ENCODE assay signal across 17 cellular contexts in genomic region chr11:1793091-1793490, GRCh38. TPM values are rescaled to one million over a fixed set of nuclear protein-coding genes. Genes with fewer than 3 reads are reported as not detected.
A peak's percentile ranks its signal among the peaks of the same experiment; 100 is the strongest.
DNase-seq lines count a peak whose midpoint lies in the region; ATAC-seq, FAIRE-seq and TF ChIP-seq lines count a peak whose summit lies in the region.
"Had no signal": no experiment of that assay in that cellular context is flagged by ENCODE, and none has a peak within 500 bp of the region (broad histone marks: within the 10 kb centered on the region; RNA-seq: fewer than 3 reads in every experiment).

No MANE protein-coding gene starts in this region.

- FAIRE-seq in astrocyte (lab: Jason Lieb, UNC), result no peak
- FAIRE-seq: K562 had no signal

- H2BK12ac ChIP-seq in trophoblast cell (ENCODE audit: low read length), result no peak overlapping the region

- POLR2A ChIA-PET in naive thymus-derived CD8-positive, alpha-beta T cell (lab: Charles Lee), result no interaction called here

- H3K9ac ChIP-seq in astrocyte (ENCODE audit: low read length) (no peak overlapping the region), trophoblast cell (ENCODE audit: low read length) (no peak overlapping the region)

- H3K4ac ChIP-seq in trophoblast cell (ENCODE audit: low read depth, low read length), result no peak overlapping the region

- no peak for TF ChIP-seq CTCF in astrocyte (IDR thresholded peaks at IDR 0.05; ENCODE audit: insufficient read depth, low read depth, low read length)

- peak overlapping the region; percentile 21 to 86 for H3K4me3 Mint-ChIP-seq in stimulated activated naive CD8-positive, alpha-beta T cell treated with anti-CD3 and anti-CD28 coated beads, Interleukin-15, amount 100 ng/mL, for 72 hours
- H3K4me3 Mint-ChIP-seq in astrocyte (ENCODE audit: unreplicated experiment), result no peak overlapping the region
- peak overlapping the region in 4 of 5 donors; percentile 77 to 94 (median 87) for H3K4me3 Mint-ChIP-seq in immature natural killer cell
- peak overlapping the region in 3 of 10 donors; percentile 12 to 78 (median 44) for H3K4me3 Mint-ChIP-seq in naive thymus-derived CD8-positive, alpha-beta T cell

- H3K79me2 ChIP-seq in astrocyte (ENCODE audit: insufficient read depth, low read length), result no peaks in the 10 kb centered on the region
- H3K79me2 ChIP-seq in trophoblast cell (ENCODE audit: control insufficient read depth, insufficient read depth, low read length, poor library complexity), result no peaks in the 10 kb centered on the region

- no CpG with 5 or more reads among the region's 3 CpGs for WGBS in trophoblast cell (ENCODE audit: extremely low coverage, insufficient coverage, insufficient read length)

- H3K14ac ChIP-seq in trophoblast cell (ENCODE audit: low read length), result no peak overlapping the region

- H4K91ac ChIP-seq in trophoblast cell (ENCODE audit: low read depth, low read length), result no peak overlapping the region

- H3K27me3 Mint-ChIP-seq in stimulated activated naive CD8-positive, alpha-beta T cell treated with anti-CD3 and anti-CD28 coated beads, Interleukin-15, amount 100 ng/mL, for 72 hours, result peaks cover 12% of the 10 kb centered on the region
- H3K27me3 Mint-ChIP-seq in astrocyte (ENCODE audit: low read depth, unreplicated experiment) (peaks cover 49% of the 10 kb centered on the region), immature natural killer cell (ENCODE audit: low read depth in 3 of 3) (peaks cover 5 to 8% (median 6%) of the 10 kb centered on the region in 3 donors)
- H3K27me3 Mint-ChIP-seq in naive thymus-derived CD8-positive, alpha-beta T cell, result peaks cover 0 to 8% (median 2%) of the 10 kb centered on the region in 5 donors

- H2BK120ac ChIP-seq in trophoblast cell (ENCODE audit: insufficient read depth, low read length, poor library complexity), result no peak overlapping the region

- H3K4me2 ChIP-seq in astrocyte (ENCODE audit: low read length) (peak overlapping the region; percentile 5), trophoblast cell (ENCODE audit: low read length) (no peak overlapping the region)

- peaks cover 21% of the 10 kb centered on the region for H3K27me3 ChIP-seq in astrocyte (ENCODE audit: insufficient read depth, low read length)
- H3K27me3 ChIP-seq in trophoblast cell (ENCODE audit: insufficient read depth, low read length), result no peaks in the 10 kb centered on the region

- no peak for ATAC-seq in stimulated activated naive CD8-positive, alpha-beta T cell treated with anti-CD3 and anti-CD28 coated beads, Interleukin-15, amount 100 ng/mL, for 72 hours
- no peak for ATAC-seq in stimulated activated naive CD8-positive, alpha-beta T cell treated with anti-CD3 and anti-CD28 coated beads, Interleukin-15, Interleukin-2, amounts not matched to agents 100 U/mL and 50 U/mL, for 24 hours
- ATAC-seq in naive thymus-derived CD8-positive, alpha-beta T cell, result no peak
- ATAC-seq: K562 had no signal

- H3K79me1 ChIP-seq in trophoblast cell (ENCODE audit: low read length), result no peaks in the 10 kb centered on the region

- peak overlapping the region in 1 of 2 donors; percentile 21 for H3K27ac Mint-ChIP-seq in stimulated activated naive CD8-positive, alpha-beta T cell treated with anti-CD3 and anti-CD28 coated beads, Interleukin-15, amount 100 ng/mL, for 72 hours
- no peak overlapping the region for H3K27ac Mint-ChIP-seq in astrocyte (ENCODE audit: unreplicated experiment)
- H3K27ac Mint-ChIP-seq in immature natural killer cell, result peak overlapping the region in 5 of 6 donors; percentile 75 to 95 (median 93)
- H3K27ac Mint-ChIP-seq in naive thymus-derived CD8-positive, alpha-beta T cell, result no peak overlapping the region

- H4K8ac ChIP-seq in trophoblast cell (ENCODE audit: low read depth, low read length), result no peak overlapping the region

- H3K4me1 ChIP-seq in astrocyte (ENCODE audit: insufficient read depth, low read length) (no peaks in the 10 kb centered on the region), trophoblast cell (ENCODE audit: control insufficient read depth in 1 of 2, insufficient read depth in 2 of 2, low read length in 2 of 2) (no peaks in the 10 kb centered on the region)

- H3K36me3 ChIP-seq in astrocyte (ENCODE audit: insufficient read depth, low read length) (no peaks in the 10 kb centered on the region), trophoblast cell (ENCODE audit: control insufficient read depth in 1 of 2, insufficient read depth in 2 of 2, low read length in 2 of 2) (no peaks in the 10 kb centered on the region)

- DNase-seq in stimulated activated naive CD8-positive, alpha-beta T cell treated with anti-CD3 and anti-CD28 coated beads, Interleukin-15, amount 100 ng/mL, for 72 hours, result no peak
- DNase-seq in stimulated activated naive CD8-positive, alpha-beta T cell treated with anti-CD3 and anti-CD28 coated beads, Interleukin-15, Interleukin-2, amounts not matched to agents 100 U/mL and 50 U/mL, for 24 hours, result no peak
- DNase-seq in astrocyte (ENCODE audit: low read depth) (no peak), immature natural killer cell (no peak), NCI-H446 (lab: John Stamatoyannopoulos, UW) (no peak), trophoblast cell (no peak)
- DNase-seq in stimulated activated CD8-positive, alpha-beta memory T cell treated with anti-CD3 and anti-CD28 coated beads, Interleukin-4, amount 100 ng/mL, for 48 hours, result no peak
- DNase-seq in naive thymus-derived CD8-positive, alpha-beta T cell, result no peak
- DNase-seq: ACHN, GOT3, NCI-H1092 treated with DMSO at 0.1 percent for 48 hours, NCI-H1694 treated with DMSO at 0.1 percent for 48 hours, NCI-H82 had no signal

- H3K18ac ChIP-seq in trophoblast cell (ENCODE audit: low read length), result no peak overlapping the region

- H2AFZ ChIP-seq in astrocyte (ENCODE audit: low read depth, low read length) (no peak overlapping the region), trophoblast cell (ENCODE audit: insufficient read depth, low read length, poor library complexity) (no peak overlapping the region)

- H3K4me1 Mint-ChIP-seq in stimulated activated naive CD8-positive, alpha-beta T cell treated with anti-CD3 and anti-CD28 coated beads, Interleukin-15, amount 100 ng/mL, for 72 hours, result peaks cover 10% of the 10 kb centered on the region
- no peaks in the 10 kb centered on the region for H3K4me1 Mint-ChIP-seq in astrocyte (ENCODE audit: low read depth, unreplicated experiment)
- peaks cover 12 to 18% of the 10 kb centered on the region in 2 donors for H3K4me1 Mint-ChIP-seq in immature natural killer cell
- peaks cover 5 to 11% (median 9%) of the 10 kb centered on the region in 4 donors for H3K4me1 Mint-ChIP-seq in naive thymus-derived CD8-positive, alpha-beta T cell

- no peaks in the 10 kb centered on the region for H4K20me1 ChIP-seq in astrocyte (ENCODE audit: insufficient read depth, low read length)

- no peak overlapping the region for H2AK5ac ChIP-seq in trophoblast cell (ENCODE audit: low read length)

- no peaks in the 10 kb centered on the region for H3K9me3 ChIP-seq in astrocyte (ENCODE audit: insufficient read depth, low read depth, low read length)
- no peaks in the 10 kb centered on the region for H3K9me3 ChIP-seq in trophoblast cell (ENCODE audit: insufficient read depth, low read depth, low read length)

- no peaks in the 10 kb centered on the region for H3K36me3 Mint-ChIP-seq in astrocyte (ENCODE audit: low read depth, unreplicated experiment)
- peaks cover 2 to 8% (median 4%) of the 10 kb centered on the region in 3 donors for H3K36me3 Mint-ChIP-seq in immature natural killer cell
- peaks cover 0 to 4% (median 0%) of the 10 kb centered on the region in 3 donors for H3K36me3 Mint-ChIP-seq in naive thymus-derived CD8-positive, alpha-beta T cell

- H3K23ac ChIP-seq in trophoblast cell (ENCODE audit: low read length), result no peak overlapping the region

- no peaks in the 10 kb centered on the region for H3K9me3 Mint-ChIP-seq in stimulated activated naive CD8-positive, alpha-beta T cell treated with anti-CD3 and anti-CD28 coated beads, Interleukin-15, amount 100 ng/mL, for 72 hours
- H3K9me3 Mint-ChIP-seq in astrocyte (ENCODE audit: unreplicated experiment) (no peaks in the 10 kb centered on the region), immature natural killer cell (peaks cover 3 to 7% (median 6%) of the 10 kb centered on the region in 6 donors)
- H3K9me3 Mint-ChIP-seq in naive thymus-derived CD8-positive, alpha-beta T cell, result peaks cover 0 to 11% (median 3%) of the 10 kb centered on the region in 9 donors

- H3K4me3 ChIP-seq in astrocyte (ENCODE audit: insufficient read depth, low read depth, low read length) (no peak overlapping the region), trophoblast cell (ENCODE audit: low read depth, low read length) (no peak overlapping the region)
- H3K4me3 ChIP-seq: K562 had no signal

- H3K27ac ChIP-seq in astrocyte (ENCODE audit: low read depth, low read length) (no peak overlapping the region), trophoblast cell (ENCODE audit: low read depth, low read length) (no peak overlapping the region)

- no peak overlapping the region for H2BK5ac ChIP-seq in trophoblast cell (ENCODE audit: low read depth, low read length, poor library complexity)

- H4K12ac ChIP-seq in trophoblast cell (ENCODE audit: low read depth, low read length), result no peak overlapping the region

RNA-seq across cellular contexts. Expression of gene CTSD, which starts 29.4 kb away (rescaled TPM):
- total RNA-seq in astrocyte, result 290 and 340 TPM in 2 replicates
- 100 to 1,000 TPM; 471 to 795 (median 488) TPM for polyA plus RNA-seq in immature natural killer cell
- 100 to 1,000 TPM; 134 to 142 TPM for total RNA-seq in naive thymus-derived CD8-positive, alpha-beta T cell
- 100 to 1,000 TPM; 163 to 203 (median 176) TPM for polyA plus RNA-seq in naive thymus-derived CD8-positive, alpha-beta T cell
- 141 and 149 TPM in 2 replicates for polyA plus RNA-seq in trophoblast cell (2013)

RNA-seq across cellular contexts. Expression of gene SYT8, which starts 41.7 kb away (rescaled TPM):
- total RNA-seq in astrocyte, result 0.36 and 0.38 TPM in 2 replicates
- not detected for polyA plus RNA-seq in immature natural killer cell
- total RNA-seq in naive thymus-derived CD8-positive, alpha-beta T cell, result not detected
- not detected for polyA plus RNA-seq in naive thymus-derived CD8-positive, alpha-beta T cell
- 1.1 and 1.4 TPM in 2 replicates for polyA plus RNA-seq in trophoblast cell (2013)
- total RNA-seq: CD8-positive, alpha-beta memory T cell; Daoy; K562; RPMI7951 had no signal
- polyA plus RNA-seq: CD8-positive, alpha-beta memory T cell; K562 had no signal

RNA-seq across cellular contexts. Expression of gene IFITM10, which starts 42.7 kb away (rescaled TPM):
- 2.0 and 5.1 TPM in 2 replicates for total RNA-seq in astrocyte
- polyA plus RNA-seq in immature natural killer cell, result under 1 TPM; 0.09 to 0.93 (median 0.39) TPM
- total RNA-seq in naive thymus-derived CD8-positive, alpha-beta T cell, result 1 to 10 TPM; 2.0 to 4.3 TPM
- polyA plus RNA-seq in naive thymus-derived CD8-positive, alpha-beta T cell, result under 1 TPM in 1 of 3 donors, not detected in 2; 0.16 TPM
- polyA plus RNA-seq in trophoblast cell (2013), result 1.0 and 1.3 TPM in 2 replicates

RNA-seq across cellular contexts. Expression of gene TNNI2, which starts 45.7 kb away (rescaled TPM):
- total RNA-seq in astrocyte, result not detected in 2 replicates
- 1 to 10 TPM in 1 of 3 donors, under 1 TPM in 1, not detected in 1; 0.54 to 2.0 TPM for polyA plus RNA-seq in immature natural killer cell
- not detected for total RNA-seq in naive thymus-derived CD8-positive, alpha-beta T cell
- polyA plus RNA-seq in naive thymus-derived CD8-positive, alpha-beta T cell, result not detected
- polyA plus RNA-seq in trophoblast cell (2013), result 1.1 and 1.7 TPM in 2 replicates
- total RNA-seq: Daoy, K562 had no signal
- polyA plus RNA-seq: CD8-positive, alpha-beta memory T cell; K562 had no signal

RNA-seq across cellular contexts. Expression of gene LSP1, which starts 59.8 kb away (rescaled TPM):
- 1.3 and 1.9 TPM in 2 replicates for total RNA-seq in astrocyte
- 100 to 1,000 TPM; 437 to 767 (median 593) TPM for polyA plus RNA-seq in immature natural killer cell
- 100 to 1,000 TPM; 287 to 295 TPM for total RNA-seq in naive thymus-derived CD8-positive, alpha-beta T cell
- 100 to 1,000 TPM; 326 to 438 (median 338) TPM for polyA plus RNA-seq in naive thymus-derived CD8-positive, alpha-beta T cell
- 0.67 and 0.68 TPM in 2 replicates for polyA plus RNA-seq in trophoblast cell (2013)

Comparison
In these comparisons a context has a peak if more than half of its experiments do, and no peak if none do; other contexts are left out.
1. H3K27ac Mint-ChIP-seq: peak in immature natural killer cell (5 of 6); none in astrocyte (single experiment) and naive thymus-derived CD8-positive, alpha-beta T cell (0 of 10).